ENCODE assay signal across 8 cellular contexts in the genomic region with DNA sequence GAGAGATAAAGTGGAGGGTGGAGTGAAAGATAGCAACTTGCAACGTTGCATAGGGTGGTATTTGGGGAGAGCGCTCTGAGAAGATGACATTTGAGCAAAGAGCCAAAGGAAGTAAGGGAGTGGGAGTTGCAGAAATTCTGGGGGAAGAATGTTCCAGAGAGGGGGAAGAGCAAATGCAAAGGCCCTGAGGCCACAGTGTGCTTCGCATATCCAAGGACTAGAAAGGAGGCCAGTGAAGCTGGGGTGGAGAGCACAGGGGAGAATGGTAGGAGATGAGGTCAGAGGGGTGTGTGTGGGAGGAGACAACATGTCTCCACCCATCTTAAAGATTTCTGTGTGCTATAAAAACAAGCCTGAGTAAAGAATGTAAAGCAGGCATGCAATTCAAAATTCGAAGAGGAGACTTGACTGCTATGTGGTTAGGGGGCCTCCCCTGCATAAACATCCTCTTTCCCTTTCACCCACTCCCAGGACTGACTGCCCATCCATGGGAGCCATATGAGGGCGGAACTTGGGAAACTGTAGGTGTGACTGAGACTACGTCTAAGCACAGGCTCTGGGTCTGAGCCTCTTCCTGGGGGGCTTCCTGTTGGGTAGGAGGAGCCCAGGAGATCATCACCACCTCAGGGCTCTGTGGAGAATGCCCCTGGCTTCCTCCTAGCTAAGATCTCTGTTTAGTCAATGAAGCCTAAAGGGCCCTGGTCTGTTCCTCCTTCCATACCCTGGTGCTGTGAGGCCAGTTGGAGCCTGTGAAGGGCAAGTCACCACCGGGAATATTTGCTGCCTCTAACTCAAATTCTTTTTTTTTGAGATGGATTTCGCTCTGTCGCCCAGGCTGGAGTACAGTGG. TPM values are rescaled to one million over a fixed set of nuclear protein-coding genes. Genes with fewer than 3 reads are reported as not detected.
DNase-seq lines count a peak whose midpoint lies in the region; ATAC-seq and TF ChIP-seq lines count a peak whose summit lies in the region.

No MANE protein-coding gene starts in this region.

- TF ChIP-seq CTCF in GM06990 (IDR thresholded peaks at IDR 0.05; ENCODE audit: insufficient read depth, low read length, poor library complexity, severe bottlenecking), result no peak
- TF ChIP-seq CTCF in NB4 (IDR thresholded peaks at IDR 0.05; ENCODE audit: low read depth, low read length), result no peak
- TF ChIP-seq CTCF in colonic mucosa (IDR thresholded peaks at IDR 0.05), result no peak
- TF ChIP-seq CTCF in dorsolateral prefrontal cortex (IDR thresholded peaks at IDR 0.05 in 54 of 56, conservative IDR thresholded peaks at IDR 0.05 in 2 of 56; ENCODE audit: low read depth in 1 of 56, partially characterized antibody in 56 of 56), result no peak

- no peak for TF ChIP-seq POLR2A in NB4 (IDR thresholded peaks at IDR 0.05; ENCODE audit: extremely low read depth, insufficient read length)

- ATAC-seq in GM18867 (IDR thresholded peaks at IDR 0.05; ENCODE audit: unreplicated experiment), result no peak
- no peak for ATAC-seq in activated CD4-positive, CD25-positive, alpha-beta regulatory T cell treated with anti-CD3 and anti-CD28 coated beads, Interleukin-2, amount 50 U/mL, for 24 hours

- no peaks in the 10 kb centered on the region for H3K9me3 ChIP-seq in colonic mucosa

- intact Hi-C loops in colonic mucosa (cut with DNase I), result loop anchor here (5.0 kb wide), 1 partner anchor 50 kb away; no protein-coding TSS in a partner anchor
- intact Hi-C loops in posterior vena cava (cut with DNase I), result loop anchor here in 1 of 2 donors (5.0 kb wide), 1 partner anchor 55 kb away; no protein-coding TSS in a partner anchor
- intact Hi-C loops in dorsolateral prefrontal cortex (cut with DNase I), result no loop called here

- peak overlapping the region; percentile 81 for H3K27ac ChIP-seq in colonic mucosa
- peak overlapping the region in 29 of 59 donors; percentile 12 to 98 (median 91) for H3K27ac ChIP-seq in dorsolateral prefrontal cortex

- no peaks in the 10 kb centered on the region for H3K27me3 ChIP-seq in GM06990 (replicated peaks; ENCODE audit: control insufficient read depth, insufficient read depth, low read length)
- H3K27me3 ChIP-seq in colonic mucosa, result no peaks in the 10 kb centered on the region
- peaks cover 0 to 33% (median 0%) of the 10 kb centered on the region in 45 donors for H3K27me3 ChIP-seq in dorsolateral prefrontal cortex

- H3K36me3 ChIP-seq in GM06990 (ENCODE audit: control insufficient read depth, insufficient read depth, low read length) (no peaks in the 10 kb centered on the region), colonic mucosa (no peaks in the 10 kb centered on the region)

- H3K4me1 ChIP-seq in colonic mucosa, result peaks cover 11% of the 10 kb centered on the region

- H3K4me3 ChIP-seq in GM06990 (replicated peaks; ENCODE audit: low read depth, low read length) (no peak overlapping the region), NB4 (ENCODE audit: low read depth, low read length) (no peak overlapping the region), colonic mucosa (no peak overlapping the region), dorsolateral prefrontal cortex (no peak overlapping the region)

- peak; percentile 39 for DNase-seq in GM06990 (ENCODE audit: extremely low read depth, insufficient read length)
- peak; percentile 64 for DNase-seq in NB4 (ENCODE audit: low read depth)
- DNase-seq in colonic mucosa, result peak; percentile 76
- peak; percentile 11 for DNase-seq in posterior vena cava (ENCODE audit: low spot score)
- no peak for DNase-seq in SK-N-DZ (ENCODE audit: low spot score)
- DNase-seq in dorsolateral prefrontal cortex, result no peak

- peak overlapping the region in 1 of 2 donors; percentile 76 for H3K9ac ChIP-seq in colonic mucosa (ENCODE audit: low read depth in 2 of 2, low read length in 2 of 2)

RNA-seq across cellular contexts. Expression of gene CLIC4, which starts 2.9 kb away (rescaled TPM):
- total RNA-seq in colonic mucosa (10 to 100 TPM; 38.0 to 84.8 TPM), posterior vena cava (100 to 1,000 TPM; 566 to 848 TPM), dorsolateral prefrontal cortex (100 to 1,000 TPM in 39 of 120 experiments, 10 to 100 TPM in 81; 39.8 to 251 (median 85.5) TPM)
- polyA plus RNA-seq in SK-N-DZ (2014; cell fraction: cytosol; rRNA removed), result 81.1 and 81.9 TPM in 2 replicates
- polyA plus RNA-seq in SK-N-DZ (2014; cell fraction: nucleus; rRNA removed), result 29.8 and 49.4 TPM in 2 replicates

Comparison
In these comparisons a context has a peak if more than half of its experiments do, and no peak if none do; other contexts are left out.
1. DNase-seq: peak in GM06990 (single experiment), NB4 (single experiment), colonic mucosa (single experiment) and posterior vena cava (single experiment); none in SK-N-DZ (single experiment) and dorsolateral prefrontal cortex (0 of 10).